ENCODE assay signal across 7 cellular contexts in the genomic region with DNA sequence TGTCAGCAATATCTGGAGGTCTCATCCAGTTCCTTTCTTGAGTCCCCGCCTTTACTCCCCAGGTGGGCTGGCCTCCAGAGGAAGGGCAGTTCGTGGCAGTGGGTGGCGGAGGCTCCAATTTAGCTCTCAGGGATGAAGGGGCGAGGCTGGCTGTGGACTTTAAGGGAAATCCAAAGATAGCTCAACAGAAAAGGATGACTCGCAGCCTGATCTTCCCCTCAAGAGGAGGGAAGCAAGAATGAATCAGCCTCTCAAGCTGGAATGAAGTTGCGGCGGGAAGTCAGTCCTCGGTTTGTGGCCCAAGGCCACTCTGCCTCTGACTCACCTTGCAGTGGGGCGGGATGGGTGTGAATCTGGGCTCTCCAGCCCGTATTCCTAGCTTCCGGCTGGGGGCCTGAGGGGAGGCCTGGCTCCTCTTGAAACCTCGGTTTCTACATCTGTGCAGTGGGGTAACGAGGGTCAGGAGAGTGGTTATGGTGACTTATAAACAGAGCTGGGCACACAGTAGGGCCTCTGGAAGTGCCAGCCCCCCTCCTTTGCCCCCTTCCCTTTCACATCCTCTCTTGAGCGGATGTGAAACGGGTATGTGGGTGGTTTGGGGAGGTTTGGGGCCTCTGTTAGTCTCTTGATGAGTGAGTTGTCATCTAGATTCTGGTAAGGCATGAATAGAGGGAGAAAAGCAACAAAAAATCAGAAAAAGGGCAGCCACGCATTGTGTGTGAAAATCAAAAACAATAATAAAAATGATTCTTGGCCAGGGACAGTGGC. TPM values are rescaled to one million over a fixed set of nuclear protein-coding genes. Genes with fewer than 3 reads are reported as not detected.
DNase-seq lines count a peak whose midpoint lies in the region; ATAC-seq and TF ChIP-seq lines count a peak whose summit lies in the region.

No MANE protein-coding gene starts in this region.

- H3K4me3 Mint-ChIP-seq in activated naive CD8-positive, alpha-beta T cell = peak overlapping the region; percentile 72

- H3K9me3 Mint-ChIP-seq in activated naive CD8-positive, alpha-beta T cell (ENCODE audit: low read depth) = no peaks in the 10 kb centered on the region

- no peaks in the 10 kb centered on the region for H3K36me3 Mint-ChIP-seq in activated naive CD8-positive, alpha-beta T cell

- TF ChIP-seq CTCF in kidney epithelial cell (IDR thresholded peaks at IDR 0.05; ENCODE audit: insufficient read depth, low read length, poor library complexity, severe bottlenecking) = no peak

- peak; percentile 49 for ATAC-seq in GM19023 (IDR thresholded peaks at IDR 0.05; ENCODE audit: unreplicated experiment)
- peak; percentile 63 for ATAC-seq in HG03066 (IDR thresholded peaks at IDR 0.05; ENCODE audit: low read depth, unreplicated experiment)

- H3K4me3 ChIP-seq in kidney epithelial cell (ENCODE audit: low read depth, low read length) = no peak overlapping the region

- DNase-seq in SK-MEL-5 (ENCODE audit: low read depth, low spot score) (peak; percentile 72), kidney epithelial cell (ENCODE audit: low read depth) (peak; percentile 86), NCI-H1694 (lab: John Stamatoyannopoulos, UW) (no peak)
- DNase-seq in stimulated activated CD8-positive, alpha-beta memory T cell treated with anti-CD3 and anti-CD28 coated beads, Interleukin-12 subunit alpha, Interleukin-12 subunit beta, amount 100 ng/mL, for 4 hours (ENCODE audit: low read depth) = peak; percentile 54

- H3K36me3 ChIP-seq in kidney epithelial cell (ENCODE audit: control insufficient read depth, insufficient read depth, low read length) = no peaks in the 10 kb centered on the region

- H3K27me3 ChIP-seq in kidney epithelial cell (ENCODE audit: control insufficient read depth, insufficient read depth, low read length) = no peaks in the 10 kb centered on the region

- peaks cover 46% of the 10 kb centered on the region for H3K4me1 Mint-ChIP-seq in activated naive CD8-positive, alpha-beta T cell (ENCODE audit: low read depth)

- in situ Hi-C loops in SK-MEL-5 (cut with HindIII; ENCODE audit: low pct_unique_long_range_greater_than_20kb, low sequenced_read_pairs) = no loop called here

- H3K27me3 Mint-ChIP-seq in activated naive CD8-positive, alpha-beta T cell = no peaks in the 10 kb centered on the region

- peak overlapping the region; percentile 95 for H3K27ac Mint-ChIP-seq in activated naive CD8-positive, alpha-beta T cell

RNA-seq across cellular contexts. Expression of gene SMG9, which starts 10.5 kb away (rescaled TPM):
- total RNA-seq in SK-MEL-5 (2014; rRNA removed; shearing (Covaris generic)) = 16.3 and 21.1 TPM in 2 replicates
- 28.4 and 33.9 TPM in 2 replicates for polyA plus RNA-seq in SK-MEL-5 (2015; cell fraction: cytosol; rRNA removed)
- polyA plus RNA-seq in SK-MEL-5 (2015; cell fraction: nucleus; rRNA removed) = 59.2 and 92.8 TPM in 2 replicates
- total RNA-seq in kidney epithelial cell = 22.1 and 27.7 TPM in 2 replicates

RNA-seq across cellular contexts. Expression of gene KCNN4, which starts 15.5 kb away (rescaled TPM):
- total RNA-seq in SK-MEL-5 (2014; rRNA removed; shearing (Covaris generic)) = 1.4 and 1.7 TPM in 2 replicates
- polyA plus RNA-seq in SK-MEL-5 (2015; cell fraction: cytosol; rRNA removed) = 2.6 and 4.6 TPM in 2 replicates
- polyA plus RNA-seq in SK-MEL-5 (2015; cell fraction: nucleus; rRNA removed) = 10.9 and 12.9 TPM in 2 replicates
- total RNA-seq in kidney epithelial cell = 8.8 and 10.8 TPM in 2 replicates

RNA-seq across cellular contexts. Expression of gene LYPD5, which starts 37.0 kb away (rescaled TPM):
- total RNA-seq in SK-MEL-5 (2014; rRNA removed; shearing (Covaris generic)) = not detected in 2 replicates
- 0.06 TPM in 1 of 2 replicates, not detected in the other for polyA plus RNA-seq in SK-MEL-5 (2015; cell fraction: cytosol; rRNA removed)
- not detected in 2 replicates for polyA plus RNA-seq in SK-MEL-5 (2015; cell fraction: nucleus; rRNA removed)
- 0.41 and 0.63 TPM in 2 replicates for total RNA-seq in kidney epithelial cell

RNA-seq across cellular contexts. Expression of gene IRGC, which starts 49.4 kb away (rescaled TPM):
- total RNA-seq in SK-MEL-5 (2014; rRNA removed; shearing (Covaris generic)) = not detected in 2 replicates
- polyA plus RNA-seq in SK-MEL-5 (2015; cell fraction: cytosol; rRNA removed) = not detected in 2 replicates
- not detected in 2 replicates for polyA plus RNA-seq in SK-MEL-5 (2015; cell fraction: nucleus; rRNA removed)
- not detected in 2 replicates for total RNA-seq in kidney epithelial cell
